Comparison of ENCODE assay signal across 8 cellular contexts in genomic region chr1:183567584-183567983, GRCh38. TPM values are rescaled to one million over a fixed set of nuclear protein-coding genes. Genes with fewer than 3 reads are reported as not detected.
DNase-seq lines count a peak whose midpoint lies in the region; ATAC-seq and TF ChIP-seq lines count a peak whose summit lies in the region.

No MANE protein-coding gene starts in this region.

- H3K36me3 ChIP-seq in esophagus muscularis mucosa, result no peaks in the 10 kb centered on the region

- TF ChIP-seq POLR2A in esophagus muscularis mucosa (IDR thresholded peaks at IDR 0.05; ENCODE audit: low read depth), result no peak

- H3K9me3 ChIP-seq in esophagus muscularis mucosa, result no peaks in the 10 kb centered on the region

- 61% methylated on average over 5 of the region's 5 CpGs for WGBS in esophagus muscularis mucosa

- peaks cover 5 to 18% (median 10%) of the 10 kb centered on the region in 4 donors for H3K4me1 ChIP-seq in esophagus muscularis mucosa

- H3K4me1 Mint-ChIP-seq in activated T-helper 1 cell treated with anti-CD3 and anti-CD28 coated beads, Interleukin-12 subunit alpha, Interleukin-12 subunit beta, Interleukin-2, Interleukin-4 antibody, amounts not matched to agents 30 ng/mL and 10 ng/mL and 1 ng/mL, durations not matched to agents 14 hours and 24 hours and 36 hours (ENCODE audit: low read depth), result peaks cover 23% of the 10 kb centered on the region
- peaks cover 27 to 38% (median 34%) of the 10 kb centered on the region in 3 donors for H3K4me1 Mint-ChIP-seq in naive B cell

- H3K27me3 Mint-ChIP-seq in activated T-helper 1 cell treated with anti-CD3 and anti-CD28 coated beads, Interleukin-12 subunit alpha, Interleukin-12 subunit beta, Interleukin-2, Interleukin-4 antibody, amounts not matched to agents 30 ng/mL and 10 ng/mL and 1 ng/mL, durations not matched to agents 14 hours and 24 hours and 36 hours (ENCODE audit: insufficient read depth), result no peaks in the 10 kb centered on the region
- H3K27me3 Mint-ChIP-seq in naive B cell, result no peaks in the 10 kb centered on the region

- TF ChIP-seq CTCF in esophagus muscularis mucosa (IDR thresholded peaks at IDR 0.05), result no peak

- H3K36me3 Mint-ChIP-seq in activated T-helper 1 cell treated with anti-CD3 and anti-CD28 coated beads, Interleukin-12 subunit alpha, Interleukin-12 subunit beta, Interleukin-2, Interleukin-4 antibody, amounts not matched to agents 30 ng/mL and 10 ng/mL and 1 ng/mL, durations not matched to agents 14 hours and 24 hours and 36 hours (ENCODE audit: low read depth), result peaks cover 23% of the 10 kb centered on the region
- H3K36me3 Mint-ChIP-seq in naive B cell, result peaks cover 0 to 6% of the 10 kb centered on the region in 2 donors

- no peak overlapping the region for H3K4me3 ChIP-seq in esophagus muscularis mucosa

- H3K9me3 Mint-ChIP-seq in activated T-helper 1 cell treated with anti-CD3 and anti-CD28 coated beads, Interleukin-12 subunit alpha, Interleukin-12 subunit beta, Interleukin-2, Interleukin-4 antibody, amounts not matched to agents 30 ng/mL and 10 ng/mL and 1 ng/mL, durations not matched to agents 14 hours and 24 hours and 36 hours, result no peaks in the 10 kb centered on the region
- no peaks in the 10 kb centered on the region for H3K9me3 Mint-ChIP-seq in naive B cell

- no peak overlapping the region for H3K4me3 Mint-ChIP-seq in activated T-helper 1 cell treated with anti-CD3 and anti-CD28 coated beads, Interleukin-12 subunit alpha, Interleukin-12 subunit beta, Interleukin-2, Interleukin-4 antibody, amounts not matched to agents 30 ng/mL and 10 ng/mL and 1 ng/mL, durations not matched to agents 14 hours and 24 hours and 36 hours
- peak overlapping the region in 6 of 8 donors; percentile 0 to 64 (median 38) for H3K4me3 Mint-ChIP-seq in naive B cell

- peak overlapping the region; percentile 66 for H3K27ac Mint-ChIP-seq in activated T-helper 1 cell treated with anti-CD3 and anti-CD28 coated beads, Interleukin-12 subunit alpha, Interleukin-12 subunit beta, Interleukin-2, Interleukin-4 antibody, amounts not matched to agents 30 ng/mL and 10 ng/mL and 1 ng/mL, durations not matched to agents 14 hours and 24 hours and 36 hours
- H3K27ac Mint-ChIP-seq in naive B cell, result peak overlapping the region in 5 of 6 donors; percentile 58 to 91 (median 73)

- no peak overlapping the region for H3K27ac ChIP-seq in esophagus muscularis mucosa (replicated peaks in 1 of 4)

- intact Hi-C loops in activated T-helper 1 cell treated with anti-CD3 and anti-CD28 coated beads, Interleukin-12 subunit alpha, Interleukin-12 subunit beta, Interleukin-2, Interleukin-4 antibody, amounts not matched to agents 30 ng/mL and 10 ng/mL and 1 ng/mL, durations not matched to agents 14 hours and 24 hours and 36 hours (cut with micrococcal nuclease), result loop anchor here (5.0 kb wide), 1 partner anchor 55 kb away; no protein-coding TSS in a partner anchor
- intact Hi-C loops in esophagus muscularis mucosa (cut with DNase I), result no loop called here

- peak; percentile 69 for ATAC-seq in GM18909 (IDR thresholded peaks at IDR 0.05; ENCODE audit: poor library complexity, unreplicated experiment)
- peak; percentile 85 for ATAC-seq in naive B cell (ENCODE audit: low read depth in 2 of 2)
- ATAC-seq in GM19324 (IDR thresholded peaks at IDR 0.05; ENCODE audit: low FRiP score, unreplicated experiment), result no peak

- no peak for TF ChIP-seq EP300 in esophagus muscularis mucosa (IDR thresholded peaks at IDR 0.05)

- DNase-seq in AML-193 (lab: John Stamatoyannopoulos, UW), result peak; percentile 26 to 34
- peak in 72 of 76 experiments; percentile 13 to 85 (median 59) for DNase-seq in HUDEP-2 (lab: John Stamatoyannopoulos, UW; ENCODE audit: unreplicated experiment in 76 of 76)
- no peak for DNase-seq in activated T-helper 1 cell treated with anti-CD3 and anti-CD28 coated beads, Interleukin-12 subunit alpha, Interleukin-12 subunit beta, Interleukin-2, Interleukin-4 antibody, amounts not matched to agents 30 ng/mL and 10 ng/mL and 1 ng/mL, durations not matched to agents 14 hours and 24 hours and 36 hours (ENCODE audit: low spot score)
- DNase-seq in naive B cell, result peak; percentile 48
- DNase-seq in esophagus muscularis mucosa (ENCODE audit: extremely low spot score), result no peak
- no peak for DNase-seq in cortex of kidney (lab: John Stamatoyannopoulos, UW)

- no peaks in the 10 kb centered on the region for H3K27me3 ChIP-seq in esophagus muscularis mucosa

RNA-seq across cellular contexts. Expression of gene NCF2, which starts 22.7 kb away (rescaled TPM):
- total RNA-seq in activated T-helper 1 cell treated with anti-CD3 and anti-CD28 coated beads, Interleukin-12 subunit alpha, Interleukin-12 subunit beta, Interleukin-2, Interleukin-4 antibody, amounts not matched to agents 30 ng/mL and 10 ng/mL and 1 ng/mL, durations not matched to agents 14 hours and 24 hours and 36 hours, result 4.8 and 5.9 TPM in 2 replicates
- 10 to 100 TPM in 1 of 6 donors, 1 to 10 TPM in 4, not detected in 1; 5.6 to 11.0 (median 6.3) TPM for polyA plus RNA-seq in naive B cell (ENCODE audit: low read depth in 6 of 6)
- total RNA-seq in esophagus muscularis mucosa, result 10 to 100 TPM in 1 of 4 donors, 1 to 10 TPM in 3; 5.2 to 26.0 (median 9.5) TPM

Comparison
In these comparisons a context has a peak if more than half of its experiments do, and no peak if none do; other contexts are left out.
1. DNase-seq: peak in AML-193 (2 of 2), HUDEP-2 (72 of 76) and naive B cell (single experiment); none in activated T-helper 1 cell treated with anti-CD3 and anti-CD28 coated beads, Interleukin-12 subunit alpha, Interleukin-12 subunit beta, Interleukin-2, Interleukin-4 antibody, amounts not matched to agents 30 ng/mL and 10 ng/mL and 1 ng/mL, durations not matched to agents 14 hours and 24 hours and 36 hours (single experiment), esophagus muscularis mucosa (single experiment) and cortex of kidney (single experiment).